In the genomic region with DNA sequence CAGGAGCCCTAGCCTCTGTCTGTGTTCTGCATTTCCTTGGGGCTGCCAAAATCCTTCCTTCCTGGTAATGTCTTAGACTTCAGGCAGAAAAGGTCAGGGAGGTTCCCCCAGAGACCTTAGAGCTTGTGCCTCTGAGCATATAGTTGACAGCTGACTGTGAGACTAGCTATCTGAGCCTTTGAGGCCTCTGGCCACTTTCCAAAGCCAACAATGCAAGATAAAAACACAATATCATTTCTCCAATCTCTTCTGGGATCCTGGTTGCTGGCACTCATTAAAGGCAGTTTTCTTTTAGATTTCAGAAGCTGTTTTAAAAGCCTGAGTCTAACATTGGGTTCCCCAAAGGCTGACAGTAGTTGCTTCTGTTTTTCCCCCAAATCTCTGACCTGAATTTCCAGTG, we compare ENCODE assay signal across 28 cellular contexts. TPM values are rescaled to one million over a fixed set of nuclear protein-coding genes. Genes with fewer than 3 reads are reported as not detected.
"Had no signal": no experiment of that assay in that cellular context is flagged by ENCODE, and none has a peak within 500 bp of the region (broad histone marks: within the 10 kb centered on the region; RNA-seq: fewer than 3 reads in every experiment).

No MANE protein-coding gene starts in this region.

- H3K27me3 Mint-ChIP-seq: activated CD8-positive, alpha-beta T cell treated with anti-CD3 and anti-CD28 coated beads for 36 hours; activated naive CD4-positive, alpha-beta T cell treated with anti-CD3 and anti-CD28 coated beads, Interleukin-2, amount 10 ng/mL, durations not matched to agents 7 days and 5 days; activated naive CD8-positive, alpha-beta T cell treated with anti-CD3 and anti-CD28 coated beads for 36 hours had no signal

- H3K9me3 ChIP-seq: MG63, SK-N-SH had no signal

- H3K4me1 Mint-ChIP-seq: activated naive CD4-positive, alpha-beta T cell treated with anti-CD3 and anti-CD28 coated beads, Interleukin-2, amount 10 ng/mL, durations not matched to agents 7 days and 5 days; activated naive CD8-positive, alpha-beta T cell treated with anti-CD3 and anti-CD28 coated beads for 36 hours had no signal

- H3K27ac ChIP-seq: brain microvascular endothelial cell, cardiac muscle cell, KMS-11, WERI-Rb-1 had no signal

- H3K4me3 Mint-ChIP-seq: activated CD8-positive, alpha-beta T cell treated with anti-CD3 and anti-CD28 coated beads for 36 hours; activated naive CD4-positive, alpha-beta T cell treated with anti-CD3 and anti-CD28 coated beads, Interleukin-2, amount 10 ng/mL, durations not matched to agents 7 days and 5 days; activated naive CD8-positive, alpha-beta T cell treated with anti-CD3 and anti-CD28 coated beads for 36 hours; activated T-cell treated with anti-CD3 and anti-CD28 coated beads, Interleukin-2, amount 50 U/mL, for 72 hours had no signal

- ATAC-seq: activated CD8-positive, alpha-beta T cell treated with anti-CD3 and anti-CD28 coated beads for 36 hours; activated T-cell treated with anti-CD3 and anti-CD28 coated beads, Interleukin-2, amount 50 U/mL, for 72 hours; Panc1; Right ventricle myocardium inferior had no signal

- H3K27me3 ChIP-seq: brain microvascular endothelial cell, cardiac muscle cell, MG63 had no signal

- H3K27ac Mint-ChIP-seq: activated CD8-positive, alpha-beta T cell treated with anti-CD3 and anti-CD28 coated beads for 36 hours; activated naive CD4-positive, alpha-beta T cell treated with anti-CD3 and anti-CD28 coated beads, Interleukin-2, amount 10 ng/mL, durations not matched to agents 7 days and 5 days; activated naive CD8-positive, alpha-beta T cell treated with anti-CD3 and anti-CD28 coated beads for 36 hours; activated T-cell treated with anti-CD3 and anti-CD28 coated beads, Interleukin-2, amount 50 U/mL, for 72 hours; activated T-helper 2 cell treated with anti-CD3 and anti-CD28 coated beads, Interferon-gamma antibody, Interleukin-2, Interleukin-4, amounts not matched to agents 10 μg/mL and 5 μg/mL and 100 μg/mL, durations not matched to agents 14 hours and 24 hours and 36 hours had no signal

- H3K9me3 Mint-ChIP-seq: activated naive CD4-positive, alpha-beta T cell treated with anti-CD3 and anti-CD28 coated beads, Interleukin-2, amount 10 ng/mL, durations not matched to agents 7 days and 5 days had no signal

- H3K36me3 Mint-ChIP-seq: activated naive CD4-positive, alpha-beta T cell treated with anti-CD3 and anti-CD28 coated beads, Interleukin-2, amount 10 ng/mL, durations not matched to agents 7 days and 5 days had no signal

- H3K36me3 ChIP-seq: brain microvascular endothelial cell, cardiac muscle cell, MG63, WERI-Rb-1 had no signal

- DNase-seq: activated CD4-positive, alpha-beta T cell treated with anti-CD3 and anti-CD28 coated beads for 4 hours; activated CD8-positive, alpha-beta memory T cell treated with anti-CD3 and anti-CD28 coated beads, Interleukin-2, amount 50 U/mL, for 4 hours; activated CD8-positive, alpha-beta T cell treated with anti-CD3 and anti-CD28 coated beads for 36 hours; activated gamma-delta T cell treated with Interleukin-2 at 50 U/mL for 16 hours; activated naive CD4-positive, alpha-beta T cell treated with anti-CD3 and anti-CD28 coated beads, Interleukin-2, amount 10 ng/mL, durations not matched to agents 7 days and 5 days; activated naive CD8-positive, alpha-beta T cell treated with anti-CD3 and anti-CD28 coated beads for 36 hours; activated T-cell treated with anti-CD3 and anti-CD28 coated beads, Interleukin-2, amount 50 U/mL, for 72 hours; brain microvascular endothelial cell; MG63; MV-4-11; NCI-H1417; NCI-H1930; NCI-H2171; NCI-H2227 treated with DMSO at 0.1 percent for 48 hours; NCI-H446 treated with DMSO at 0.1 percent for 48 hours; NCI-H524 treated with DMSO at 0.1 percent for 48 hours; NCI-H748 treated with DMSO at 0.1 percent for 48 hours; RPMI8226; SK-N-SH; T-helper 1 cell; WERI-Rb-1 had no signal

- H3K4me3 ChIP-seq: cardiac muscle cell, MG63 had no signal

RNA-seq across cellular contexts. Expression of a gene that starts 13.2 kb away (rescaled TPM):
- total RNA-seq: activated CD8-positive, alpha-beta T cell treated with anti-CD3 and anti-CD28 coated beads for 36 hours; activated naive CD8-positive, alpha-beta T cell treated with anti-CD3 and anti-CD28 coated beads for 36 hours; activated T-cell treated with anti-CD3 and anti-CD28 coated beads, Interleukin-2, amount 50 U/mL, for 72 hours; activated T-helper 2 cell treated with anti-CD3 and anti-CD28 coated beads, Interferon-gamma antibody, Interleukin-2, Interleukin-4, amounts not matched to agents 10 μg/mL and 5 μg/mL and 100 μg/mL, durations not matched to agents 14 hours and 24 hours and 36 hours; cardiac muscle cell; OCI-LY7; Right ventricle myocardium inferior; T-helper 2 cell treated with Interferon-gamma antibody and Interleukin-4, amounts not matched to agents 100 ng/mL and 5 ng/mL, for 36 hours had no signal
